Comparison of ENCODE assay signal across 10 cellular contexts in genomic region chr6:33840064-33840926, GRCh38. TPM values are rescaled to one million over a fixed set of nuclear protein-coding genes. Genes with fewer than 3 reads are reported as not detected.
DNase-seq lines count a peak whose midpoint lies in the region; ATAC-seq and TF ChIP-seq lines count a peak whose summit lies in the region.
"Had no signal": no experiment of that assay in that cellular context is flagged by ENCODE, and none has a peak within 500 bp of the region (broad histone marks: within the 10 kb centered on the region; RNA-seq: fewer than 3 reads in every experiment).

No MANE protein-coding gene starts in this region.

- H3K9me3 ChIP-seq in BE2C (no peaks in the 10 kb centered on the region), Karpas-422 (ENCODE audit: low read length) (no peaks in the 10 kb centered on the region)
- H3K9me3 ChIP-seq: ovary had no signal

- peak; percentile 85 for DNase-seq in BE2C
- peak; percentile 100 for DNase-seq in M059J (ENCODE audit: low read depth)
- DNase-seq in activated CD4-positive, alpha-beta T cell treated with anti-CD3 and anti-CD28 coated beads for 24 hours (ENCODE audit: low read depth in 2 of 2), result peak; percentile 13 to 17
- peak; percentile 85 to 88 for DNase-seq in erythroblast (lab: John Stamatoyannopoulos, UW)
- peak; percentile 89 for DNase-seq in osteocyte (ENCODE audit: extremely low spot score, unreplicated experiment)
- DNase-seq in Karpas-422, result no peak
- no peak for DNase-seq in cortex of kidney (lab: John Stamatoyannopoulos, UW)

- peak overlapping the region; percentile 94 for H3K27ac Mint-ChIP-seq in osteocyte (ENCODE audit: unreplicated experiment)
- H3K27ac Mint-ChIP-seq: IgD-negative memory B cell had no signal

- H4K20me1 ChIP-seq in Karpas-422 (ENCODE audit: insufficient read depth, low read depth, low read length), result no peaks in the 10 kb centered on the region

- H3K27me3 Mint-ChIP-seq in osteocyte (ENCODE audit: unreplicated experiment), result no peaks in the 10 kb centered on the region

- H3K4me1 ChIP-seq in BE2C, result peaks cover 48% of the 10 kb centered on the region
- no peaks in the 10 kb centered on the region for H3K4me1 ChIP-seq in Karpas-422 (ENCODE audit: low read length)

- TF ChIP-seq CTCF in BE2C (IDR thresholded peaks at IDR 0.05; ENCODE audit: low read depth, low read length) (no peak), osteocyte (IDR thresholded peaks at IDR 0.05) (no peak)

- ATAC-seq in GM18907 (IDR thresholded peaks at IDR 0.05; ENCODE audit: unreplicated experiment), result peak; percentile 62

- H2AFZ ChIP-seq in Karpas-422 (ENCODE audit: low read length), result no peak overlapping the region

- peaks cover 47% of the 10 kb centered on the region for H3K4me1 Mint-ChIP-seq in osteocyte (ENCODE audit: unreplicated experiment)

- no peaks in the 10 kb centered on the region for H3K9me2 ChIP-seq in Karpas-422 (replicated peaks; ENCODE audit: insufficient read depth, low read length)

- H3K27me3 ChIP-seq in BE2C (no peaks in the 10 kb centered on the region), Karpas-422 (ENCODE audit: low read length) (no peaks in the 10 kb centered on the region)
- H3K27me3 ChIP-seq: ovary had no signal

- no peak overlapping the region for H3K9ac ChIP-seq in Karpas-422 (ENCODE audit: low read length)

- no peak for TF ChIP-seq POLR2A in erythroblast (IDR thresholded peaks at IDR 0.05; ENCODE audit: low read length)

- H3K36me3 Mint-ChIP-seq in osteocyte (ENCODE audit: unreplicated experiment), result no peaks in the 10 kb centered on the region

- no peak overlapping the region for H3K27ac ChIP-seq in Karpas-422 (ENCODE audit: low read length)
- H3K27ac ChIP-seq: ovary had no signal

- no peaks in the 10 kb centered on the region; the same call in 1 of the 2 replicates for H3K36me3 ChIP-seq in BE2C
- no peaks in the 10 kb centered on the region for H3K36me3 ChIP-seq in Karpas-422 (ENCODE audit: insufficient read depth, low read length)
- H3K36me3 ChIP-seq: ovary had no signal

- H3K9me3 Mint-ChIP-seq in osteocyte (ENCODE audit: unreplicated experiment), result peaks cover 6% of the 10 kb centered on the region

- H3K4me3 ChIP-seq in BE2C (ENCODE audit: low read depth, low read length), result no peak overlapping the region
- no peak overlapping the region for H3K4me3 ChIP-seq in Karpas-422 (ENCODE audit: low read length)
- H3K4me3 ChIP-seq: ovary had no signal

- H3K4me3 Mint-ChIP-seq in osteocyte (ENCODE audit: unreplicated experiment), result peak overlapping the region; percentile 28
- H3K4me3 Mint-ChIP-seq: IgD-negative memory B cell had no signal

- H3K4me2 ChIP-seq in Karpas-422 (ENCODE audit: low read depth, low read length, poor library complexity, severe bottlenecking), result no peak overlapping the region

- H3K79me2 ChIP-seq in Karpas-422 (ENCODE audit: low read length), result no peaks in the 10 kb centered on the region

RNA-seq across cellular contexts. Expression of gene MLN, which starts 36.5 kb away (rescaled TPM):
- not detected for polyA plus RNA-seq in BE2C (2012; ENCODE audit: insufficient read depth, insufficient read length, low read depth)
- not detected in 2 replicates for total RNA-seq in M059J (2014; rRNA removed; shearing (Covaris generic))
- not detected in 2 replicates for total RNA-seq in osteocyte
- not detected in 2 replicates for total RNA-seq in Karpas-422 (2014; rRNA removed; shearing (Covaris generic); ENCODE audit: low replicate concordance)
- total RNA-seq: ovary had no signal
- polyA plus RNA-seq: IgD-negative memory B cell, ovary had no signal

RNA-seq across cellular contexts. Expression of gene LEMD2, which starts 51.4 kb away (rescaled TPM):
- 82.1 TPM for polyA plus RNA-seq in BE2C (2012; ENCODE audit: insufficient read depth, insufficient read length, low read depth)
- total RNA-seq in M059J (2014; rRNA removed; shearing (Covaris generic)), result 48.2 and 69.2 TPM in 2 replicates
- 69.3 and 70.4 TPM in 2 replicates for total RNA-seq in osteocyte
- total RNA-seq in Karpas-422 (2014; rRNA removed; shearing (Covaris generic); ENCODE audit: low replicate concordance), result 32.8 and 42.1 TPM in 2 replicates

Comparison
In these comparisons a context has a peak if more than half of its experiments do, and no peak if none do; other contexts are left out.
1. DNase-seq: peak in BE2C (single experiment), M059J (single experiment), activated CD4-positive, alpha-beta T cell treated with anti-CD3 and anti-CD28 coated beads for 24 hours (2 of 2), erythroblast (2 of 2) and osteocyte (single experiment); none in Karpas-422 (single experiment) and cortex of kidney (single experiment).